Comparison of ENCODE assay signal across 8 cellular contexts in the genomic region with DNA sequence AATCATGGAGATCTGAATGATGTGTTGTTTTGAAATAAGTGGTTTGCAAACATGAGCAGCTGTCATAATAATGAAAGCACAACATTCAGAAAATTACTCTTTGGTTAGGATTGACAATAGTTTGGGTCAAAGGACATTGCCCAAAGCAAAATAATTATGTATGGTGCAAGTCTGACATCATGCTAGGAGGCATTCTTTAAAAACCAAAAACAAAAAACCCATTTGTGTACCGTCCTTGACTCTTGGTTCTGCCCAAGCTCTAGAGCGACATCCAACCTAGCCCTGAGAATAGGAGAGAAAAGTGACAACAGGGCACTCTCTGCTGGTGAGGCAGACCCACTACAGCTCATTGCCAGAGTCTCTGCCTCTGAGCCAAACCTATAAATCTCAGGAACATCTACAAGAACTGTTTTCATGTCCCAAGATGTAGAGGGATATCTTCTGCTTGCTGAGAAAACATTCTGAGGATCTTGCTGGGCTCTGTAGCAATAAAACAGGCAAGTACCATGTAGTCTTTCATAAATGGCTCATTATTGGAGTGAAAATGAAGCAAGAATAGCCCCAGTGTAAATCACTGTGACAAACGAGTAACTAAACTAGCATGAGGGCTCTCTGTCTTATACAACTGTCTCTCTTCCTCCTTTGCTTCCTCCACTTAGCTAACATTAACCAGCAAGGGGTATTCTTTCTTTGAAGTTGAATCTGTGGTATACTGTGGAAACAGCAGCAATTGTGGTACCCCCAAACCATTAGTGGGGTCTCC.
DNase-seq lines count a peak whose midpoint lies in the region; ATAC-seq and TF ChIP-seq lines count a peak whose summit lies in the region.

No MANE protein-coding gene starts in this region.

- H3K27me3 ChIP-seq in CD4-positive, alpha-beta memory T cell (ENCODE audit: insufficient read depth, low read length): no peaks in the 10 kb centered on the region
- H3K27me3 ChIP-seq in esophagus squamous epithelium (no peaks in the 10 kb centered on the region), osteoblast (ENCODE audit: insufficient read depth, low read length) (no peaks in the 10 kb centered on the region)

- WGBS in esophagus squamous epithelium, 2 donors: 36 to 57% methylated on average over 3 of the region's 3 CpGs

- peak overlapping the region; percentile 50 for H2AFZ ChIP-seq in osteoblast (ENCODE audit: low read length)

- H4K20me1 ChIP-seq in osteoblast (ENCODE audit: insufficient read depth, low read length): no peaks in the 10 kb centered on the region

- peak; percentile 69 to 70 (median 70) for DNase-seq in CD4-positive, alpha-beta memory T cell
- DNase-seq in NCI-H526 (lab: John Stamatoyannopoulos, UW) (peak; percentile 18 to 68), esophagus squamous epithelium (lab: John Stamatoyannopoulos, UW) (no peak), osteoblast (ENCODE audit: insufficient read length, low spot score, missing footprints) (peak; percentile 37), posterior vena cava (ENCODE audit: low spot score) (no peak)
- DNase-seq in activated CD8-positive, alpha-beta memory T cell treated with anti-CD3 and anti-CD28 coated beads for 4 hours (ENCODE audit: low read depth in 2 of 2): peak; percentile 17 to 21

- TF ChIP-seq CTCF in esophagus squamous epithelium (IDR thresholded peaks at IDR 0.05): peak; percentile 26 to 55 (median 41)
- TF ChIP-seq CTCF in osteoblast (IDR thresholded peaks at IDR 0.05; ENCODE audit: extremely low read depth, low read depth, low read length): peak; percentile 59

- intact Hi-C loops in CD4-positive, alpha-beta memory T cell (cut with micrococcal nuclease): loop anchor here (1.0 to 10.0 kb wide), 5 partner anchors 332 to 1332 kb away; a partner anchor contains a TSS
- intact Hi-C loops in esophagus squamous epithelium (cut with DNase I): no loop called here
- intact Hi-C loops in posterior vena cava (cut with DNase I): loop anchor here in 1 of 2 donors (10.0 kb wide), 1 partner anchor 470 kb away; no protein-coding TSS in a partner anchor

- no peak for TF ChIP-seq POLR2A in esophagus squamous epithelium (IDR thresholded peaks at IDR 0.05)

- peaks cover 34 to 38% (median 37%) of the 10 kb centered on the region in 4 donors for H3K4me1 Mint-ChIP-seq in CD4-positive, alpha-beta memory T cell

- no peaks in the 10 kb centered on the region for H3K9me3 Mint-ChIP-seq in CD4-positive, alpha-beta memory T cell

- no peak overlapping the region for H3K4me3 ChIP-seq in CD4-positive, alpha-beta memory T cell (ENCODE audit: low read length in 2 of 2)
- H3K4me3 ChIP-seq in esophagus squamous epithelium: no peak overlapping the region
- no peak overlapping the region for H3K4me3 ChIP-seq in osteoblast (ENCODE audit: insufficient read depth, low read length)

- H3K27ac Mint-ChIP-seq in CD4-positive, alpha-beta memory T cell: peak overlapping the region; percentile 72 to 97 (median 89)

- no peaks in the 10 kb centered on the region for H3K9me3 ChIP-seq in CD4-positive, alpha-beta memory T cell (ENCODE audit: control insufficient read depth in 1 of 2, low read length in 2 of 2)
- no peaks in the 10 kb centered on the region for H3K9me3 ChIP-seq in esophagus squamous epithelium
- no peaks in the 10 kb centered on the region for H3K9me3 ChIP-seq in osteoblast (ENCODE audit: low read depth, low read length)

- ATAC-seq in GM19043 (IDR thresholded peaks at IDR 0.05; ENCODE audit: low read depth, unreplicated experiment): peak; percentile 49
- peak; percentile 53 for ATAC-seq in HG03175 (IDR thresholded peaks at IDR 0.05; ENCODE audit: unreplicated experiment)

- H3K4me3 Mint-ChIP-seq in CD4-positive, alpha-beta memory T cell: peak overlapping the region in 3 of 8 donors; percentile 3 to 54 (median 47)

- H3K4me1 ChIP-seq in CD4-positive, alpha-beta memory T cell (ENCODE audit: insufficient read depth, low read length): peaks cover 33% of the 10 kb centered on the region
- peaks cover 0 to 19% (median 0%) of the 10 kb centered on the region in 3 donors for H3K4me1 ChIP-seq in esophagus squamous epithelium
- H3K4me1 ChIP-seq in osteoblast (ENCODE audit: insufficient read depth, low read length): no peaks in the 10 kb centered on the region

- no peaks in the 10 kb centered on the region for H3K36me3 ChIP-seq in CD4-positive, alpha-beta memory T cell (ENCODE audit: insufficient read depth, low read length)
- H3K36me3 ChIP-seq in esophagus squamous epithelium (no peaks in the 10 kb centered on the region), osteoblast (ENCODE audit: insufficient read depth, low read length) (no peaks in the 10 kb centered on the region)

- no peaks in the 10 kb centered on the region for H3K27me3 Mint-ChIP-seq in CD4-positive, alpha-beta memory T cell

- CTCF ChIA-PET in CD4-positive, alpha-beta memory T cell (lab: Charles Lee; ENCODE audit: partially characterized antibody): interaction anchor here (0.7 to 13.8 kb wide), 41 partner anchors 9 to 1379 kb away, joined by 3 to 487 read pairs (median 4); no protein-coding TSS in a partner anchor

- POLR2A ChIA-PET in CD4-positive, alpha-beta memory T cell (lab: Charles Lee; ENCODE audit: partially characterized antibody): interaction anchor here (0.7 to 5.5 kb wide), 10 partner anchors 61 to 642 kb away, joined by 3 to 44 read pairs (median 6); a partner anchor contains a TSS

- H3K79me2 ChIP-seq in osteoblast (ENCODE audit: insufficient read depth, low read length): no peaks in the 10 kb centered on the region

- H3K27ac ChIP-seq in CD4-positive, alpha-beta memory T cell (ENCODE audit: low read depth, low read length): no peak overlapping the region
- H3K27ac ChIP-seq in esophagus squamous epithelium (no peak overlapping the region), osteoblast (ENCODE audit: low read depth, low read length) (no peak overlapping the region)

- peak overlapping the region; percentile 46 for H3K4me2 ChIP-seq in osteoblast (ENCODE audit: insufficient read depth, low read length)

- no peaks in the 10 kb centered on the region for H3K36me3 Mint-ChIP-seq in CD4-positive, alpha-beta memory T cell

Comparison
In these comparisons a context has a peak if more than half of its experiments do, and no peak if none do; other contexts are left out.
1. DNase-seq: peak in CD4-positive, alpha-beta memory T cell (5 of 5), NCI-H526 (2 of 2), activated CD8-positive, alpha-beta memory T cell treated with anti-CD3 and anti-CD28 coated beads for 4 hours (2 of 2) and osteoblast (single experiment); none in esophagus squamous epithelium (single experiment) and posterior vena cava (single experiment).